Comparison of ENCODE assay signal across 32 cellular contexts in the genomic region with DNA sequence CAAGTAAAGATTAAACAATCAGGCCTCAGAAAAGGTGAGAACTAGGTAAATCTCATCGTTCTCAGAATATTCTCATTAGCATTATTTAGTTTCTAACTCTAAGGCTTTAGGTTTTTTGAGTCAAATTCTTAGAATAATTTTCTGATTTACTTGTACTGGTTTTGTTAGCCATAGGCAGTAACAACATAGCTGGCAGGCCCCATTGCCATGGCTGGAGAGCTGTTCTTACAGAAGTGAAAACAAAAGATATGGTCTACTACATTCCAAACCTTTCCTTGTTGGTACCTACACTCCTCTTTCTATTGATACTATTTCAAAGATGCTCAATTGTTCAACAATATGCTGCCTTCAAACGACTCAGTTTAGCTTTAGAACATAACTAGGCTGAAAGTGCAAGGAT. TPM values are rescaled to one million over a fixed set of nuclear protein-coding genes. Genes with fewer than 3 reads are reported as not detected.
"Had no signal": no experiment of that assay in that cellular context is flagged by ENCODE, and none has a peak within 500 bp of the region (broad histone marks: within the 10 kb centered on the region; RNA-seq: fewer than 3 reads in every experiment).

No MANE protein-coding gene starts in this region.

- FAIRE-seq: urothelium cell line had no signal

- H3K4me1 Mint-ChIP-seq: stimulated activated effector memory CD8-positive, alpha-beta T cell treated with anti-CD3 and anti-CD28 coated beads, Interleukin-12 subunit alpha, Interleukin-12 subunit beta, amount 100 ng/mL, for 72 hours; stimulated activated memory B cell treated with anti-CD40 and anti-IgM and Interleukin-4, amounts not matched to agents 10 μg/mL and 1 μg/mL and 100 μg/mL, for 72 hours; stimulated activated naive B cell treated with anti-CD40 and anti-IgM and Interleukin-4, amounts not matched to agents 10 μg/mL and 1 μg/mL and 100 μg/mL, for 72 hours had no signal

- ATAC-seq: stimulated activated effector memory CD8-positive, alpha-beta T cell treated with anti-CD3 and anti-CD28 coated beads, Interleukin-12 subunit alpha, Interleukin-12 subunit beta, amount 100 ng/mL, for 72 hours; stimulated activated memory B cell treated with anti-CD40 and anti-IgM and Interleukin-4, amounts not matched to agents 10 μg/mL and 1 μg/mL and 100 μg/mL, for 72 hours; stimulated activated naive B cell treated with anti-CD40 and anti-IgM and Interleukin-4, amounts not matched to agents 10 μg/mL and 1 μg/mL and 100 μg/mL, for 72 hours; stimulated activated naive CD8-positive, alpha-beta T cell treated with anti-CD3 and anti-CD28 coated beads, Interleukin-15, amount 100 ng/mL, for 72 hours; stimulated activated naive CD8-positive, alpha-beta T cell treated with anti-CD3 and anti-CD28 coated beads, Interleukin-15, Interleukin-2, amounts not matched to agents 100 U/mL and 50 U/mL, for 24 hours; upper lobe of right lung had no signal

- H3K27ac ChIP-seq: stomach, suprapubic skin, testis, thoracic aorta, tibial artery, tibial nerve, transverse colon, upper lobe of left lung, upper lobe of right lung, vagina had no signal

- H3K36me3 Mint-ChIP-seq: stimulated activated effector memory CD8-positive, alpha-beta T cell treated with anti-CD3 and anti-CD28 coated beads, Interleukin-12 subunit alpha, Interleukin-12 subunit beta, amount 100 ng/mL, for 72 hours; stimulated activated memory B cell treated with anti-CD40 and anti-IgM and Interleukin-4, amounts not matched to agents 10 μg/mL and 1 μg/mL and 100 μg/mL, for 72 hours; stimulated activated naive B cell treated with anti-CD40 and anti-IgM and Interleukin-4, amounts not matched to agents 10 μg/mL and 1 μg/mL and 100 μg/mL, for 72 hours; type B pancreatic cell had no signal

- H3K36me3 ChIP-seq: stomach, suprapubic skin, thoracic aorta, tibial artery, tibial nerve, transverse colon, upper lobe of left lung, upper lobe of right lung, vagina had no signal

- H3K9me3 Mint-ChIP-seq: stimulated activated effector memory CD8-positive, alpha-beta T cell treated with anti-CD3 and anti-CD28 coated beads, Interleukin-12 subunit alpha, Interleukin-12 subunit beta, amount 100 ng/mL, for 72 hours; stimulated activated memory B cell treated with anti-CD40 and anti-IgM and Interleukin-4, amounts not matched to agents 10 μg/mL and 1 μg/mL and 100 μg/mL, for 72 hours; stimulated activated naive B cell treated with anti-CD40 and anti-IgM and Interleukin-4, amounts not matched to agents 10 μg/mL and 1 μg/mL and 100 μg/mL, for 72 hours; stimulated activated naive CD8-positive, alpha-beta T cell treated with anti-CD3 and anti-CD28 coated beads, Interleukin-15, amount 100 ng/mL, for 72 hours; stimulated activated naive CD8-positive, alpha-beta T cell treated with anti-CD3 and anti-CD28 coated beads, Interleukin-15, Interleukin-2, amounts not matched to agents 100 ng/mL and 50 ng/mL, for 24 hours had no signal

- H3K9me3 ChIP-seq: stomach, suprapubic skin, testis, thoracic aorta, tibial artery, tibial nerve, transverse colon, upper lobe of left lung, upper lobe of right lung, vagina had no signal

- H3K27ac Mint-ChIP-seq: stimulated activated effector memory CD8-positive, alpha-beta T cell treated with anti-CD3 and anti-CD28 coated beads, Interleukin-12 subunit alpha, Interleukin-12 subunit beta, amount 100 ng/mL, for 72 hours; stimulated activated memory B cell treated with anti-CD40 and anti-IgM and Interleukin-4, amounts not matched to agents 10 μg/mL and 1 μg/mL and 100 μg/mL, for 72 hours; stimulated activated naive B cell treated with anti-CD40 and anti-IgM and Interleukin-4, amounts not matched to agents 10 μg/mL and 1 μg/mL and 100 μg/mL, for 72 hours; stimulated activated naive CD8-positive, alpha-beta T cell treated with anti-CD3 and anti-CD28 coated beads, Interleukin-15, amount 100 ng/mL, for 72 hours; stimulated activated naive CD8-positive, alpha-beta T cell treated with anti-CD3 and anti-CD28 coated beads, Interleukin-15, Interleukin-2, amounts not matched to agents 100 ng/mL and 50 ng/mL, for 24 hours had no signal

- H3K4me3 Mint-ChIP-seq: stimulated activated effector memory CD8-positive, alpha-beta T cell treated with anti-CD3 and anti-CD28 coated beads, Interleukin-12 subunit alpha, Interleukin-12 subunit beta, amount 100 ng/mL, for 72 hours; stimulated activated memory B cell treated with anti-CD40 and anti-IgM and Interleukin-4, amounts not matched to agents 10 μg/mL and 1 μg/mL and 100 μg/mL, for 72 hours; stimulated activated naive B cell treated with anti-CD40 and anti-IgM and Interleukin-4, amounts not matched to agents 10 μg/mL and 1 μg/mL and 100 μg/mL, for 72 hours; stimulated activated naive CD8-positive, alpha-beta T cell treated with anti-CD3 and anti-CD28 coated beads, Interleukin-15, amount 100 ng/mL, for 72 hours; stimulated activated naive CD8-positive, alpha-beta T cell treated with anti-CD3 and anti-CD28 coated beads, Interleukin-15, Interleukin-2, amounts not matched to agents 100 ng/mL and 50 ng/mL, for 24 hours had no signal

- H3K4me3 ChIP-seq: stomach, suprapubic skin, testis, thoracic aorta, tibial artery, tibial nerve, transverse colon, upper lobe of left lung, upper lobe of right lung, vagina had no signal

- DNase-seq: stimulated activated CD4-positive, alpha-beta T cell treated with anti-CD3 and anti-CD28 coated beads, Interleukin-2, amount 100 ng/mL, for 24 hours; stimulated activated CD4-positive, alpha-beta T cell treated with anti-CD3 and anti-CD28 coated beads, Interleukin-2, amount 100 ng/mL, for 48 hours; stimulated activated CD4-positive, alpha-beta T cell treated with anti-CD3 and anti-CD28 coated beads, Interleukin-4, amount 100 ng/mL, for 1 hour; stimulated activated CD4-positive, alpha-beta T cell treated with anti-CD3 and anti-CD28 coated beads, Interleukin-4, amount 100 ng/mL, for 24 hours; stimulated activated CD4-positive, alpha-beta T cell treated with anti-CD3 and anti-CD28 coated beads, Interleukin-4, amount 100 ng/mL, for 4 hours; stimulated activated CD8-positive, alpha-beta memory T cell treated with anti-CD3 and anti-CD28 coated beads, Interleukin-4, amount 100 ng/mL, for 48 hours; stimulated activated naive B cell treated with anti-CD40 and anti-IgM and Interleukin-4, amounts not matched to agents 10 μg/mL and 1 μg/mL and 100 μg/mL, for 72 hours; stimulated activated naive CD4-positive, alpha-beta T cell; stimulated activated naive CD4-positive, alpha-beta T cell treated with Interleukin-2 at 50 U/mL for 16 hours; stimulated activated naive CD8-positive, alpha-beta T cell treated with anti-CD3 and anti-CD28 coated beads, Interleukin-15, amount 100 ng/mL, for 72 hours; stimulated activated naive CD8-positive, alpha-beta T cell treated with anti-CD3 and anti-CD28 coated beads, Interleukin-15, Interleukin-2, amounts not matched to agents 100 U/mL and 50 U/mL, for 24 hours; stomach; substantia nigra; testis; tibial artery; transverse colon; upper lobe of left lung; upper lobe of right lung had no signal

- H3K4me1 ChIP-seq: suprapubic skin, testis, tibial artery, tibial nerve, transverse colon, vagina had no signal

- H3K27me3 Mint-ChIP-seq: type B pancreatic cell had no signal

- H3K27me3 ChIP-seq: stomach, suprapubic skin, testis, tibial artery, tibial nerve, transverse colon, upper lobe of left lung, upper lobe of right lung, vagina had no signal

RNA-seq across cellular contexts. Expression of a gene that starts 27.3 kb away (rescaled TPM):
- total RNA-seq: stomach, subcutaneous adipose tissue, suprapubic skin, temporal lobe, testis, thoracic aorta, tibial nerve, transverse colon, upper lobe of left lung, upper lobe of right lung, ureter, urinary bladder, vagina had no signal
- polyA plus RNA-seq: stomach, thymus, urinary bladder had no signal

RNA-seq across cellular contexts. Expression of a gene that starts 36.6 kb away (rescaled TPM):
- total RNA-seq: stomach, subcutaneous adipose tissue, suprapubic skin, temporal lobe, testis, thoracic aorta, tibial nerve, transverse colon, upper lobe of left lung, upper lobe of right lung, ureter, urinary bladder, vagina had no signal
- polyA plus RNA-seq: stomach, urinary bladder had no signal

RNA-seq across cellular contexts. Expression of a gene that starts 52.1 kb away (rescaled TPM):
- total RNA-seq: stomach, subcutaneous adipose tissue, suprapubic skin, temporal lobe, testis, thoracic aorta, tibial nerve, transverse colon, upper lobe of left lung, upper lobe of right lung, ureter, urinary bladder, vagina had no signal
- polyA plus RNA-seq: stomach, urinary bladder had no signal
